In genomic region chr9:134548618-134549017, GRCh38 we compare ENCODE assay signal across 27 cellular contexts.
DNase-seq lines count a peak whose midpoint lies in the region; ATAC-seq, FAIRE-seq and TF ChIP-seq lines count a peak whose summit lies in the region.
"Had no signal": no experiment of that assay in that cellular context is flagged by ENCODE, and none has a peak within 500 bp of the region (broad histone marks: within the 10 kb centered on the region; RNA-seq: fewer than 3 reads in every experiment).

No MANE protein-coding gene starts in this region.

- ATAC-seq in mucosa of descending colon (no peak), sciatic nerve (no peak)
- ATAC-seq: A549, Right ventricle myocardium inferior had no signal

- H3K27me3 ChIP-seq in BLaER1 treated with 17β-estradiol and CSF1 and Interleukin-3, amounts not matched to agents 10 nM and 100 nM: peaks cover 0 to 52% (median 0%) of the 10 kb centered on the region in 11 experiments; a peak in 8 of 22 replicates
- H3K27me3 ChIP-seq: SJSA1 had no signal

- H3K4me1 ChIP-seq in BLaER1 treated with 17β-estradiol and CSF1 and Interleukin-3, amounts not matched to agents 10 nM and 100 nM: peaks cover 44 to 80% (median 71%) of the 10 kb centered on the region in 10 experiments
- H3K4me1 ChIP-seq in mucosa of descending colon (ENCODE audit: low read depth): no peaks in the 10 kb centered on the region

- CTCF ChIA-PET in MCF 10A (lab: Yijun Ruan, JAX): interaction anchor here (0.6 kb wide), 2 partner anchors 16 to 62 kb away, joined by 3 to 4 read pairs; no protein-coding TSS in a partner anchor

- H3K9ac ChIP-seq in BLaER1 treated with 17β-estradiol and CSF1 and Interleukin-3, amounts not matched to agents 10 nM and 100 nM: no peak overlapping the region; a peak in 1 of 22 replicates

- TF ChIP-seq CTCF in chondrocyte (IDR thresholded peaks at IDR 0.05) (no peak), mucosa of descending colon (IDR thresholded peaks at IDR 0.05) (no peak), MCF 10A (IDR thresholded peaks at IDR 0.05; ENCODE audit: unreplicated experiment) (no peak)

- H3K9me3 Mint-ChIP-seq in chondrocyte (ENCODE audit: low read depth) (no peaks in the 10 kb centered on the region), MCF 10A (ENCODE audit: unreplicated experiment) (no peaks in the 10 kb centered on the region)

- DNase-seq in chondrocyte (ENCODE audit: low spot score): peak; percentile 81
- DNase-seq in mucosa of descending colon: peak in 2 of 3 donors; percentile 5 to 29
- DNase-seq in sciatic nerve (ENCODE audit: low spot score): peak; percentile 46
- DNase-seq in MCF 10A (ENCODE audit: unreplicated experiment): no peak
- no peak for DNase-seq in HTR-8/SVneo (ENCODE audit: insufficient read length, low spot score)
- no peak for DNase-seq in C1 segment of cervical spinal cord (lab: John Stamatoyannopoulos, UW)
- DNase-seq in occipital lobe (lab: John Stamatoyannopoulos, UW): no peak
- DNase-seq: AML-193; Calu3; GF-D8; GOT3; HCEC 1CT; NCI-H1105; NCI-H1436 treated with DMSO at 0.1 percent for 48 hours; NCI-H187 treated with DMSO at 0.1 percent for 48 hours; NCI-H2107; NCI-H446; NCI-H524 treated with DMSO at 0.1 percent for 48 hours; NCI-H82; NK-92 treated with Interleukin-12 subunit alpha and Interleukin-12 subunit beta, amount 100 ng/mL, for 24 hours; PC-9 had no signal

- no peaks in the 10 kb centered on the region for H3K27me3 Mint-ChIP-seq in chondrocyte (ENCODE audit: low read depth)
- peaks cover 4% of the 10 kb centered on the region for H3K27me3 Mint-ChIP-seq in MCF 10A (ENCODE audit: insufficient read depth, unreplicated experiment)

- peak overlapping the region; percentile 10 to 86 (median 76); a peak in 17 of 22 replicates for H3K4me2 ChIP-seq in BLaER1 treated with 17β-estradiol and CSF1 and Interleukin-3, amounts not matched to agents 10 nM and 100 nM
- H3K4me2 ChIP-seq: A549, PC-9 had no signal

- intact Hi-C loops in mucosa of descending colon (cut with DNase I, micrococcal nuclease) (no loop called here), sciatic nerve (cut with DNase I) (loop anchor here (5.0 kb wide), 1 partner anchor 91 kb away; no protein-coding TSS in a partner anchor), MCF 10A (cut with micrococcal nuclease) (no loop called here)

- no peak overlapping the region for H3K4me3 Mint-ChIP-seq in chondrocyte (ENCODE audit: unreplicated experiment)
- H3K4me3 Mint-ChIP-seq in MCF 10A (ENCODE audit: unreplicated experiment): no peak overlapping the region
- H3K4me3 Mint-ChIP-seq: CD14-positive monocyte had no signal

- H3K36me3 ChIP-seq in BLaER1 treated with 17β-estradiol and CSF1 and Interleukin-3, amounts not matched to agents 10 nM and 100 nM: no peaks in the 10 kb centered on the region
- no peaks in the 10 kb centered on the region for H3K36me3 ChIP-seq in mucosa of descending colon (ENCODE audit: low read depth)
- H3K36me3 ChIP-seq: SJSA1 had no signal

- H3K36me3 Mint-ChIP-seq in chondrocyte (ENCODE audit: low read depth): no peaks in the 10 kb centered on the region
- no peaks in the 10 kb centered on the region for H3K36me3 Mint-ChIP-seq in MCF 10A (ENCODE audit: insufficient read depth, unreplicated experiment)
- H3K36me3 Mint-ChIP-seq: CD14-positive monocyte had no signal

- H4K20me1 ChIP-seq in BLaER1 treated with 17β-estradiol and CSF1 and Interleukin-3, amounts not matched to agents 10 nM and 100 nM: peaks cover 0 to 37% (median 0%) of the 10 kb centered on the region in 11 experiments; a peak in 2 of 22 replicates

- BruUV-seq in MCF 10A (replicated peaks; lab: Mats Ljungman, UMichigan): no TSS peak

- no peak overlapping the region; a peak in 1 of 22 replicates for H3K27ac ChIP-seq in BLaER1 treated with 17β-estradiol and CSF1 and Interleukin-3, amounts not matched to agents 10 nM and 100 nM
- H3K27ac ChIP-seq: PC-9, SJSA1 had no signal

- no peak overlapping the region for H3K4me3 ChIP-seq in BLaER1 treated with 17β-estradiol and CSF1 and Interleukin-3, amounts not matched to agents 10 nM and 100 nM
- H3K4me3 ChIP-seq in mucosa of descending colon: no peak overlapping the region
- H3K4me3 ChIP-seq: A549, PC-9, SJSA1 had no signal

- POLR2A ChIA-PET in MCF 10A (lab: Yijun Ruan, JAX): no interaction called here

- H3K27ac Mint-ChIP-seq in chondrocyte (ENCODE audit: unreplicated experiment): peak overlapping the region; percentile 2
- H3K27ac Mint-ChIP-seq in MCF 10A (ENCODE audit: low read depth, unreplicated experiment): no peak overlapping the region
- H3K27ac Mint-ChIP-seq: CD14-positive monocyte had no signal

- no peak for FAIRE-seq in HTR-8/SVneo (lab: Jason Lieb, UNC)
- FAIRE-seq: A549, GM12891 had no signal

- peaks cover 0 to 10% (median 6%) of the 10 kb centered on the region in 11 experiments; a peak in 12 of 22 replicates for H3K9me3 ChIP-seq in BLaER1 treated with 17β-estradiol and CSF1 and Interleukin-3, amounts not matched to agents 10 nM and 100 nM (replicated peaks in 1 of 11)
- no peaks in the 10 kb centered on the region for H3K9me3 ChIP-seq in mucosa of descending colon
- H3K9me3 ChIP-seq: A549, SJSA1 had no signal

- H3K4me1 Mint-ChIP-seq in chondrocyte (ENCODE audit: low read depth): peaks cover 92% of the 10 kb centered on the region
- H3K4me1 Mint-ChIP-seq in MCF 10A (ENCODE audit: insufficient read depth, unreplicated experiment): peaks cover 9% of the 10 kb centered on the region

Comparison
In these comparisons a context has a peak if more than half of its experiments do, and no peak if none do; other contexts are left out.
1. DNase-seq: peak in chondrocyte (single experiment), mucosa of descending colon (2 of 3) and sciatic nerve (single experiment); none in MCF 10A (single experiment), HTR-8/SVneo (single experiment), C1 segment of cervical spinal cord (0 of 14) and occipital lobe (single experiment).